In the genomic region with DNA sequence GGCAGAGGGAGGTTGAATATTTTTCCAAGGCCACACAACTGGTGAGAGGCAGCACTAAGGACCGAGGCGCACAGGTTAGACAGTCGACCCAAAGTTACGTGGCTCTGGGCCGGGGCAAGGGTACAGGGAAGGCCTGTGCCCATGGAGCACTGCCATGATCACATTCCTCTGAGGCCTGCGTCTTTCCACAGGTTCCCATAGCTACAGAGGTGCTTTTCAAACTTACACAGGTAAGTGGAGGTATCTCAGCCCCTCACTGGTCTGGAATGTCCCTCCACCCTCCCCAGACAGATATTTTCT, we compare ENCODE assay signal across 9 cellular contexts. TPM values are rescaled to one million over a fixed set of nuclear protein-coding genes. Genes with fewer than 3 reads are reported as not detected.
DNase-seq lines count a peak whose midpoint lies in the region; ATAC-seq and TF ChIP-seq lines count a peak whose summit lies in the region.
"Had no signal": no experiment of that assay in that cellular context is flagged by ENCODE, and none has a peak within 500 bp of the region (broad histone marks: within the 10 kb centered on the region; RNA-seq: fewer than 3 reads in every experiment).

No MANE protein-coding gene starts in this region.

- H3K27me3 Mint-ChIP-seq in glutamatergic neuron (ENCODE audit: unreplicated experiment): peaks cover 5% of the 10 kb centered on the region

- no peak overlapping the region for H3K27ac ChIP-seq in psoas muscle

- peaks cover 22% of the 10 kb centered on the region for H3K36me3 Mint-ChIP-seq in glutamatergic neuron (ENCODE audit: unreplicated experiment)

- H3K4me1 ChIP-seq in psoas muscle: peaks cover 8% of the 10 kb centered on the region

- intact Hi-C loops in psoas muscle (cut with DNase I): no loop called here

- H3K9me3 Mint-ChIP-seq in glutamatergic neuron (ENCODE audit: unreplicated experiment): peaks cover 12% of the 10 kb centered on the region

- no peaks in the 10 kb centered on the region for H3K27me3 ChIP-seq in psoas muscle (ENCODE audit: insufficient read depth in 3 of 3, low read length in 2 of 3)

- H3K9me3 ChIP-seq in psoas muscle: peaks cover 44% of the 10 kb centered on the region

- H3K36me3 ChIP-seq in psoas muscle (ENCODE audit: insufficient read depth in 1 of 2, low read depth in 1 of 2): peaks cover 5 to 48% of the 10 kb centered on the region in 2 donors

- peak overlapping the region; percentile 60 for H3K4me3 ChIP-seq in GM12864 (ENCODE audit: low read depth, low read length)
- peak overlapping the region; percentile 90 for H3K4me3 ChIP-seq in WI38 (ENCODE audit: low read depth, low read length)
- peak overlapping the region; percentile 81 for H3K4me3 ChIP-seq in psoas muscle

- 47 to 50% (median 50%) methylated on average over 6 of the region's 6 CpGs for WGBS in psoas muscle, 3 donors

- peaks cover 3% of the 10 kb centered on the region for H3K4me1 Mint-ChIP-seq in glutamatergic neuron (ENCODE audit: low read depth, unreplicated experiment)

- in situ Hi-C loops in GM13976 (cut with MboI; ENCODE audit: low sequenced_read_pairs, unreplicated experiment): no loop called here

- ATAC-seq in psoas muscle (peak in 1 of 4 donors; percentile 16), HG02571 (IDR thresholded peaks at IDR 0.05; ENCODE audit: unreplicated experiment) (no peak)

- DNase-seq in GM12864 (ENCODE audit: low read depth) (no peak), glutamatergic neuron (no peak), psoas muscle (no peak), NCI-H524 treated with DMSO at 0.1 percent for 48 hours (lab: John Stamatoyannopoulos, UW) (no peak), GM13976 (ENCODE audit: low spot score) (no peak), OCI-M2 (lab: John Stamatoyannopoulos, UW; ENCODE audit: unreplicated experiment) (no peak)
- DNase-seq: retina had no signal

- peak overlapping the region; percentile 80 for H3K27ac Mint-ChIP-seq in glutamatergic neuron (ENCODE audit: unreplicated experiment)

- peak overlapping the region; percentile 97 for H3K4me3 Mint-ChIP-seq in glutamatergic neuron (ENCODE audit: unreplicated experiment)

- TF ChIP-seq CTCF in GM12864 (IDR thresholded peaks at IDR 0.05; ENCODE audit: low read depth, low read length, missing control alignments) (no peak), WI38 (IDR thresholded peaks at IDR 0.05; ENCODE audit: low read depth, low read length) (no peak), glutamatergic neuron (IDR thresholded peaks at IDR 0.05; ENCODE audit: partially characterized antibody, unreplicated experiment) (no peak), psoas muscle (IDR thresholded peaks at IDR 0.05) (no peak), GM13976 (IDR thresholded peaks at IDR 0.05; ENCODE audit: borderline replicate concordance, control extremely low read depth, extremely low read depth, insufficient read depth, missing control alignments) (no peak)

RNA-seq across cellular contexts. Expression of gene ZNF211, which starts 0.8 kb away (rescaled TPM):
- total RNA-seq in glutamatergic neuron (ENCODE audit: unreplicated experiment) (29.5 TPM), psoas muscle (1 to 10 TPM; 1.6 to 6.9 (median 4.9) TPM)
- polyA plus RNA-seq in psoas muscle: 1 to 10 TPM; 2.9 to 4.9 (median 3.3) TPM

RNA-seq across cellular contexts. Expression of gene ZNF134, which starts 19.7 kb away (rescaled TPM):
- 41.2 TPM for total RNA-seq in glutamatergic neuron (ENCODE audit: unreplicated experiment)
- 1 to 10 TPM; 5.4 to 8.1 (median 7.5) TPM for total RNA-seq in psoas muscle
- 1 to 10 TPM; 3.4 to 8.6 (median 4.4) TPM for polyA plus RNA-seq in psoas muscle

RNA-seq across cellular contexts. Expression of gene ZNF530, which starts 34.1 kb away (rescaled TPM):
- total RNA-seq in glutamatergic neuron (ENCODE audit: unreplicated experiment): 4.6 TPM
- 1 to 10 TPM in 3 of 4 donors, under 1 TPM in 1; 0.81 to 2.9 (median 2.0) TPM for total RNA-seq in psoas muscle
- 10 to 100 TPM in 1 of 3 donors, 1 to 10 TPM in 2; 1.7 to 11.7 (median 2.4) TPM for polyA plus RNA-seq in psoas muscle

RNA-seq across cellular contexts. Expression of gene ZSCAN4, which starts 35.0 kb away (rescaled TPM):
- total RNA-seq in glutamatergic neuron (ENCODE audit: unreplicated experiment): 0.69 TPM
- not detected for total RNA-seq in psoas muscle
- polyA plus RNA-seq in psoas muscle: under 1 TPM in 1 of 3 donors, not detected in 2; 0.03 TPM

RNA-seq across cellular contexts. Expression of gene ZNF551, which starts 48.0 kb away (rescaled TPM):
- total RNA-seq in glutamatergic neuron (ENCODE audit: unreplicated experiment) (13.4 TPM), psoas muscle (1 to 10 TPM; 1.4 to 2.6 (median 2.0) TPM)
- 1 to 10 TPM; 1.5 to 2.5 (median 1.9) TPM for polyA plus RNA-seq in psoas muscle
